Comparison of ENCODE assay signal across 27 cellular contexts in genomic region chr3:79284781-79285180, GRCh38.
"Had no signal": no experiment of that assay in that cellular context is flagged by ENCODE, and none has a peak within 500 bp of the region (broad histone marks: within the 10 kb centered on the region; RNA-seq: fewer than 3 reads in every experiment).

No MANE protein-coding gene starts in this region.

- ATAC-seq: activated CD8-positive, alpha-beta memory T cell treated with anti-CD3 and anti-CD28 coated beads, Interleukin-2, amount 10 ng/mL, durations not matched to agents 7 days and 5 days had no signal

- H3K9me3 Mint-ChIP-seq: activated naive CD8-positive, alpha-beta T cell treated with anti-CD3 and anti-CD28 coated beads for 36 hours had no signal

- H3K36me3 ChIP-seq: brain microvascular endothelial cell, WERI-Rb-1 had no signal

- H3K27ac Mint-ChIP-seq: activated CD4-positive, alpha-beta memory T cell treated with anti-CD3 and anti-CD28 coated beads, Interleukin-2, amount 10 ng/mL, durations not matched to agents 7 days and 5 days; activated CD8-positive, alpha-beta memory T cell treated with anti-CD3 and anti-CD28 coated beads, Interleukin-2, amount 10 ng/mL, durations not matched to agents 7 days and 5 days; activated naive CD8-positive, alpha-beta T cell treated with anti-CD3 and anti-CD28 coated beads for 36 hours had no signal

- H3K27me3 Mint-ChIP-seq: activated CD4-positive, alpha-beta memory T cell treated with anti-CD3 and anti-CD28 coated beads, Interleukin-2, amount 10 ng/mL, durations not matched to agents 7 days and 5 days; activated CD8-positive, alpha-beta memory T cell treated with anti-CD3 and anti-CD28 coated beads, Interleukin-2, amount 10 ng/mL, durations not matched to agents 7 days and 5 days; activated naive CD8-positive, alpha-beta T cell treated with anti-CD3 and anti-CD28 coated beads for 36 hours had no signal

- H3K4me1 Mint-ChIP-seq: activated CD4-positive, alpha-beta memory T cell treated with anti-CD3 and anti-CD28 coated beads, Interleukin-2, amount 10 ng/mL, durations not matched to agents 7 days and 5 days; activated CD8-positive, alpha-beta memory T cell treated with anti-CD3 and anti-CD28 coated beads, Interleukin-2, amount 10 ng/mL, durations not matched to agents 7 days and 5 days; activated naive CD8-positive, alpha-beta T cell treated with anti-CD3 and anti-CD28 coated beads for 36 hours had no signal

- H3K27me3 ChIP-seq: brain microvascular endothelial cell had no signal

- H3K27ac ChIP-seq: brain microvascular endothelial cell, WERI-Rb-1 had no signal

- DNase-seq: activated CD4-positive, alpha-beta memory T cell treated with anti-CD3 and anti-CD28 coated beads, Interleukin-2, amount 10 ng/mL, durations not matched to agents 7 days and 5 days; activated CD4-positive, alpha-beta T cell treated with anti-CD3 and anti-CD28 coated beads for 1 hour; activated CD4-positive, alpha-beta T cell treated with anti-CD3 and anti-CD28 coated beads for 48 hours; activated CD4-positive, CD25-positive, alpha-beta regulatory T cell; activated CD8-positive, alpha-beta memory T cell treated with anti-CD3 and anti-CD28 coated beads for 24 hours; activated CD8-positive, alpha-beta memory T cell treated with anti-CD3 and anti-CD28 coated beads, Interleukin-2, amount 10 ng/mL, durations not matched to agents 7 days and 5 days; activated CD8-positive, alpha-beta memory T cell treated with anti-CD3 and anti-CD28 coated beads, Interleukin-2, amount 50 U/mL, for 48 hours; activated effector memory CD4-positive, alpha-beta T cell treated with anti-CD3 and anti-CD28 coated beads, Interleukin-2, amount 50 U/mL, for 16 hours; activated naive CD4-positive, alpha-beta T cell; activated naive CD4-positive, alpha-beta T cell treated with anti-CD3 and anti-CD28 coated beads, Interleukin-2, amount 50 U/mL, for 16 hours; activated naive CD8-positive, alpha-beta T cell treated with anti-CD3 and anti-CD28 coated beads for 36 hours; activated T-cell treated with anti-CD3 and anti-CD28 coated beads, Interleukin-2, amount 50 U/mL, for 48 hours; amniotic stem cell; aorta; brain microvascular endothelial cell; central memory CD4-positive, alpha-beta T cell; NCI-H1105; NCI-H1417 treated with DMSO at 0.1 percent for 48 hours; NCI-H1930; NCI-H2081 treated with DMSO at 0.1 percent for 48 hours; NCI-H226; NCI-H446 treated with DMSO at 0.1 percent for 48 hours; NCI-H524; NK-92 treated with Interleukin-12 subunit alpha and Interleukin-12 subunit beta, amount 100 ng/mL, for 24 hours; Right ventricle myocardium superior; T1000; WERI-Rb-1 had no signal

- H3K36me3 Mint-ChIP-seq: activated CD8-positive, alpha-beta memory T cell treated with anti-CD3 and anti-CD28 coated beads, Interleukin-2, amount 10 ng/mL, durations not matched to agents 7 days and 5 days; activated naive CD8-positive, alpha-beta T cell treated with anti-CD3 and anti-CD28 coated beads for 36 hours had no signal

- H3K4me3 Mint-ChIP-seq: activated CD4-positive, alpha-beta memory T cell treated with anti-CD3 and anti-CD28 coated beads, Interleukin-2, amount 10 ng/mL, durations not matched to agents 7 days and 5 days; activated CD8-positive, alpha-beta memory T cell treated with anti-CD3 and anti-CD28 coated beads, Interleukin-2, amount 10 ng/mL, durations not matched to agents 7 days and 5 days; activated naive CD8-positive, alpha-beta T cell treated with anti-CD3 and anti-CD28 coated beads for 36 hours had no signal
